ENCODE assay signal across 16 cellular contexts in the genomic region with DNA sequence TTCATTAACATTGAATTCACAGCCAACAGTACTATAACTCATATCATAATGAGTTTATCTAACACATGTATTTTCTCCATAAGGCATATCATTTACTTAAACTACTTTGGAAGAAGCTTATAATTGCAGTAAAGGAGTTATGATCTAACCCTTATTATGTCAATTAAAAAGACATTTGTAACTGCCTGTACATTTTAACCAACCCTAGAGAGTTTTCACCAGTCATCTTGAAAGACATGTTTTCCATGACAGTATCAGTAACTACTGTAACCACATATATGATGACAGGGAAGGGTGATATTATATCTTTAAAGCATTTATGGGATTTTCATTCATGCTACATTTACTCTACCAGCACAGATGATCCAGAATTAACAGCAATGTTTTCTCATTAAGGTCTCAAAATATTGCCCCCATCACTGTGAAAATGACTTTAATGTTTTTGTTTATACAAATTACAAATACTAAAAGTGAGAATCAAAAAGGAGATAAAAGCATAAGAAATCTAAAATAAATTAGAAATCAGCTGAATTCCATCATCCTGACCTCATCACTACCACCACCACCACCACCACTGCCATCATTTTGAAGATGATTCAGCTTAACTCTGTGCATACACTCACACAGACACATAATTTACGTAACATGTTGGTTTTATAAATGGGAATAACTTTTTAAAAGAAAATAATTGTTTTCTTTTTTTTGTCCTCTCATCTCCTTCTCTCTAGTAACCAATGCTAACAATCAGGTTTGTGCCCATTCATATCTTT. TPM values are rescaled to one million over a fixed set of nuclear protein-coding genes. Genes with fewer than 3 reads are reported as not detected.
DNase-seq lines count a peak whose midpoint lies in the region; ATAC-seq and TF ChIP-seq lines count a peak whose summit lies in the region.
"Had no signal": no experiment of that assay in that cellular context is flagged by ENCODE, and none has a peak within 500 bp of the region (broad histone marks: within the 10 kb centered on the region; RNA-seq: fewer than 3 reads in every experiment).

No MANE protein-coding gene starts in this region.

- intact Hi-C loops in mammary epithelial cell (cut with micrococcal nuclease) (no loop called here), MCF 10A (cut with micrococcal nuclease) (no loop called here)

- H3K4me1 Mint-ChIP-seq in MCF 10A (ENCODE audit: insufficient read depth, unreplicated experiment) = peaks cover 18% of the 10 kb centered on the region

- 94% methylated on average over 1 of the region's 1 CpG for WGBS in mammary epithelial cell (ENCODE audit: low coverage, missing lambda C conversion rate)

- no peak overlapping the region for H3K27ac ChIP-seq in mammary epithelial cell (ENCODE audit: insufficient read depth, low read depth, low read length)
- H3K27ac ChIP-seq: BLaER1 treated with 17β-estradiol and CSF1 and Interleukin-3, amounts not matched to agents 10 nM and 100 nM; body of pancreas; gastroesophageal sphincter; parathyroid adenoma; tibial nerve had no signal

- no peak overlapping the region for H3K27ac Mint-ChIP-seq in MCF 10A (ENCODE audit: low read depth, unreplicated experiment)

- peaks cover 54% of the 10 kb centered on the region for H3K79me2 ChIP-seq in mammary epithelial cell (ENCODE audit: insufficient read depth, low read length)

- no peaks in the 10 kb centered on the region for H3K9me3 Mint-ChIP-seq in MCF 10A (ENCODE audit: unreplicated experiment)

- ATAC-seq in GM21825 (IDR thresholded peaks at IDR 0.05; ENCODE audit: unreplicated experiment) = no peak
- no peak for ATAC-seq in HG03520 (IDR thresholded peaks at IDR 0.05; ENCODE audit: unreplicated experiment)
- ATAC-seq: body of pancreas, gastroesophageal sphincter, GM12878 had no signal

- CTCF ChIA-PET in mammary epithelial cell (lab: Charles Lee; ENCODE audit: low non-redundant PET) (interaction anchor here (0.5 kb wide), 1 partner anchor 257 kb away, joined by 3 read pairs; no protein-coding TSS in a partner anchor), MCF 10A (lab: Yijun Ruan, JAX) (interaction anchor here (0.6 kb wide), 1 partner anchor 445 kb away, joined by 3 read pairs; no protein-coding TSS in a partner anchor)

- DNase-seq in mammary epithelial cell = peak; percentile 25
- no peak for DNase-seq in MCF 10A (ENCODE audit: unreplicated experiment)
- peak; percentile 45 for DNase-seq in SK-N-DZ (ENCODE audit: low spot score)
- peak; percentile 44 for DNase-seq in fibroblast of pulmonary artery (ENCODE audit: low read depth)
- DNase-seq in dedifferentiated amniotic fluid mesenchymal stem cell (ENCODE audit: extremely low spot score) = no peak
- DNase-seq in putamen (ENCODE audit: low spot score) = no peak
- DNase-seq: body of pancreas, DMS79 treated with DMSO at 0.1 percent for 48 hours, NCI-H1048 had no signal

- H3K27me3 Mint-ChIP-seq in MCF 10A (ENCODE audit: insufficient read depth, unreplicated experiment) = no peaks in the 10 kb centered on the region

- in situ Hi-C loops in mammary epithelial cell (cut with MboI; ENCODE audit: low sequenced_read_pairs in 2 of 2) = no loop called here

- POLR2A ChIA-PET in MCF 10A (lab: Yijun Ruan, JAX) = interaction anchor here (0.6 kb wide), 1 partner anchor 33 kb away, joined by 4 read pairs; no protein-coding TSS in a partner anchor

- no peaks in the 10 kb centered on the region for H3K36me3 ChIP-seq in mammary epithelial cell (ENCODE audit: insufficient read depth, low read length)
- H3K36me3 ChIP-seq: gastroesophageal sphincter had no signal

- H3K4me3 ChIP-seq in mammary epithelial cell (replicated peaks in 1 of 3; ENCODE audit: insufficient read depth in 1 of 3, low read depth in 2 of 3, low read length in 3 of 3) (no peak overlapping the region), fibroblast of pulmonary artery (replicated peaks; ENCODE audit: low read depth, low read length) (no peak overlapping the region)
- H3K4me3 ChIP-seq: BLaER1 treated with 17β-estradiol and CSF1 and Interleukin-3, amounts not matched to agents 10 nM and 100 nM; body of pancreas; gastroesophageal sphincter; GM12878; tibial nerve had no signal

- dilution Hi-C loops in mammary epithelial cell (cut with HindIII; ENCODE audit: low sequenced_read_pairs) = no loop called here

- no peak overlapping the region for H3K4me3 Mint-ChIP-seq in MCF 10A (ENCODE audit: unreplicated experiment)

- no peaks in the 10 kb centered on the region for H3K9me3 ChIP-seq in mammary epithelial cell (replicated peaks; ENCODE audit: insufficient read depth, low read length)
- H3K9me3 ChIP-seq: body of pancreas, gastroesophageal sphincter, tibial nerve had no signal

- no TSS peak for BruUV-seq in mammary epithelial cell (replicated peaks; lab: Mats Ljungman, UMichigan)
- no TSS peak for BruUV-seq in MCF 10A (replicated peaks; lab: Mats Ljungman, UMichigan)

- no peak overlapping the region for H3K4me2 ChIP-seq in mammary epithelial cell (ENCODE audit: insufficient read depth, low read depth, low read length)

- no peak overlapping the region for H2AFZ ChIP-seq in mammary epithelial cell (ENCODE audit: low read depth, low read length)
- H2AFZ ChIP-seq: parathyroid adenoma had no signal

- no peak overlapping the region for H3K9ac ChIP-seq in mammary epithelial cell (ENCODE audit: insufficient read depth, low read length)
- H3K9ac ChIP-seq: BLaER1 treated with 17β-estradiol and CSF1 and Interleukin-3, amounts not matched to agents 10 nM and 100 nM; parathyroid adenoma had no signal

- H3K27me3 ChIP-seq in mammary epithelial cell (ENCODE audit: insufficient read depth, low read length) = no peaks in the 10 kb centered on the region
- H3K27me3 ChIP-seq: BLaER1 treated with 17β-estradiol and CSF1 and Interleukin-3, amounts not matched to agents 10 nM and 100 nM; body of pancreas; gastroesophageal sphincter; tibial nerve had no signal

- TF ChIP-seq CTCF in mammary epithelial cell (conservative IDR thresholded peaks at IDR 0.05 in 1 of 2, IDR thresholded peaks at IDR 0.05 in 1 of 2; ENCODE audit: extremely low read depth in 1 of 2, insufficient read depth in 1 of 2, low read depth in 1 of 2, low read length in 2 of 2) (no peak), MCF 10A (IDR thresholded peaks at IDR 0.05; ENCODE audit: unreplicated experiment) (no peak), fibroblast of pulmonary artery (IDR thresholded peaks at IDR 0.05; ENCODE audit: low read length, missing control alignments) (no peak)

- H3K4me1 ChIP-seq in mammary epithelial cell (ENCODE audit: insufficient read depth, low read length) = no peaks in the 10 kb centered on the region
- H3K4me1 ChIP-seq: body of pancreas had no signal

- H4K20me1 ChIP-seq in mammary epithelial cell (ENCODE audit: insufficient read depth, low read length) = no peaks in the 10 kb centered on the region

- H3K36me3 Mint-ChIP-seq in MCF 10A (ENCODE audit: insufficient read depth, unreplicated experiment) = peaks cover 12% of the 10 kb centered on the region

RNA-seq across cellular contexts. Expression of gene MKLN1, which starts 53.6 kb away (rescaled TPM):
- total RNA-seq in mammary epithelial cell (10 to 100 TPM; 33.9 to 38.0 TPM), MCF 10A (2022) (35.6 and 35.8 TPM in 2 replicates)
- polyA plus RNA-seq in mammary epithelial cell = 19.2 TPM
- 43.3 TPM for polyA minus RNA-seq in mammary epithelial cell
- 9.9 and 11.2 TPM in 2 replicates for polyA plus RNA-seq in SK-N-DZ (2014; cell fraction: cytosol; rRNA removed)
- 14.5 and 21.7 TPM in 2 replicates for polyA plus RNA-seq in SK-N-DZ (2014; cell fraction: nucleus; rRNA removed)

Comparison
In these comparisons a context has a peak if more than half of its experiments do, and no peak if none do; other contexts are left out.
1. DNase-seq: peak in mammary epithelial cell (single experiment), SK-N-DZ (single experiment) and fibroblast of pulmonary artery (single experiment); none in MCF 10A (single experiment), dedifferentiated amniotic fluid mesenchymal stem cell (single experiment) and putamen (single experiment).